ENCODE assay signal across 15 cellular contexts in genomic region chr18:58309610-58310239, GRCh38.
DNase-seq lines count a peak whose midpoint lies in the region; ATAC-seq and TF ChIP-seq lines count a peak whose summit lies in the region.
"Had no signal": no experiment of that assay in that cellular context is flagged by ENCODE, and none has a peak within 500 bp of the region (broad histone marks: within the 10 kb centered on the region; RNA-seq: fewer than 3 reads in every experiment).

No MANE protein-coding gene starts in this region.

- H2AFZ ChIP-seq in neuronal stem cell (ENCODE audit: low read length): no peak overlapping the region

- CTCF ChIA-PET in CD8-positive, alpha-beta memory T cell (lab: Charles Lee): no interaction called here

- POLR2A ChIA-PET in CD8-positive, alpha-beta memory T cell (lab: Charles Lee): no interaction called here

- DNase-seq in CD8-positive, alpha-beta memory T cell: no peak
- DNase-seq in T-helper 17 cell (no peak), glutamatergic neuron (no peak), neuronal stem cell (ENCODE audit: low spot score) (no peak)
- DNase-seq: activated CD4-positive, alpha-beta memory T cell treated with anti-CD3 and anti-CD28 coated beads, Interleukin-2, amount 10 ng/mL, durations not matched to agents 7 days and 5 days; activated gamma-delta T cell; IMR-90; NCI-H1436 treated with DMSO at 0.1 percent for 48 hours; NCI-H524; retina had no signal

- peak overlapping the region; percentile 21 for H3K23ac ChIP-seq in neuronal stem cell (ENCODE audit: low read depth, low read length, poor library complexity)

- peak overlapping the region in 3 of 7 donors; percentile 7 to 71 (median 61) for H3K4me3 Mint-ChIP-seq in CD8-positive, alpha-beta memory T cell
- peak overlapping the region; percentile 73 for H3K4me3 Mint-ChIP-seq in T-helper 17 cell
- H3K4me3 Mint-ChIP-seq in glutamatergic neuron (ENCODE audit: unreplicated experiment): peak overlapping the region; percentile 56
- H3K4me3 Mint-ChIP-seq: activated CD4-positive, alpha-beta memory T cell treated with anti-CD3 and anti-CD28 coated beads, Interleukin-2, amount 10 ng/mL, durations not matched to agents 7 days and 5 days; B cell had no signal

- H3K4ac ChIP-seq in neuronal stem cell (ENCODE audit: low read length): no peak overlapping the region

- H2BK120ac ChIP-seq in neuronal stem cell (ENCODE audit: low read depth, low read length): no peak overlapping the region

- no peak overlapping the region for H3K4me3 ChIP-seq in CD8-positive, alpha-beta memory T cell (ENCODE audit: low read length)
- H3K4me3 ChIP-seq in neuronal stem cell (ENCODE audit: low read length in 2 of 2): no peak overlapping the region

- H3K4me2 ChIP-seq in neuronal stem cell (ENCODE audit: insufficient read depth, low read length, poor library complexity, severe bottlenecking): no peak overlapping the region

- no peak for TF ChIP-seq CTCF in glutamatergic neuron (IDR thresholded peaks at IDR 0.05; ENCODE audit: partially characterized antibody, unreplicated experiment)

- no peak overlapping the region for H4K91ac ChIP-seq in neuronal stem cell (ENCODE audit: low read depth, low read length, poor library complexity)

- H3K4me1 Mint-ChIP-seq in CD8-positive, alpha-beta memory T cell: peaks cover 22 to 28% (median 26%) of the 10 kb centered on the region in 3 donors
- H3K4me1 Mint-ChIP-seq in T-helper 17 cell (peaks cover 18% of the 10 kb centered on the region), glutamatergic neuron (ENCODE audit: low read depth, unreplicated experiment) (peaks cover 37% of the 10 kb centered on the region)

- no CpG with 5 or more reads among the region's 7 CpGs for WGBS in neuronal stem cell (ENCODE audit: extremely low coverage in 2 of 2, insufficient read length in 2 of 2, insufficient replicate concordance in 1 of 2), 2 donors

- H4K8ac ChIP-seq in neuronal stem cell (ENCODE audit: low read depth, low read length): no peak overlapping the region

- no peak overlapping the region for H2AK5ac ChIP-seq in neuronal stem cell (ENCODE audit: low read depth, low read length)

- no peaks in the 10 kb centered on the region for H3K9me3 ChIP-seq in CD8-positive, alpha-beta memory T cell (ENCODE audit: low read length)
- H3K9me3 ChIP-seq in T-helper 17 cell (ENCODE audit: control insufficient read depth, low read length, poor library complexity, severe bottlenecking) (no peaks in the 10 kb centered on the region), neuronal stem cell (replicated peaks in 1 of 2; ENCODE audit: control insufficient read depth in 2 of 2, insufficient read depth in 1 of 2, low read depth in 1 of 2, low read length in 2 of 2) (peaks cover 2 to 8% of the 10 kb centered on the region in 2 donors)

- no peak overlapping the region for H3K27ac ChIP-seq in CD8-positive, alpha-beta memory T cell (ENCODE audit: low read depth, low read length)
- H3K27ac ChIP-seq in neuronal stem cell (replicated peaks; ENCODE audit: low read length): no peak overlapping the region

- H3K9me3 Mint-ChIP-seq in CD8-positive, alpha-beta memory T cell: peaks cover 0 to 3% (median 2%) of the 10 kb centered on the region in 5 donors
- H3K9me3 Mint-ChIP-seq in glutamatergic neuron (ENCODE audit: unreplicated experiment): peaks cover 10% of the 10 kb centered on the region

- no peaks in the 10 kb centered on the region for H3K27me3 ChIP-seq in CD8-positive, alpha-beta memory T cell (ENCODE audit: insufficient read depth, low read length, poor library complexity, severe bottlenecking)
- H3K27me3 ChIP-seq in neuronal stem cell (ENCODE audit: control insufficient read depth in 3 of 3, insufficient read depth in 3 of 3, low read depth in 1 of 3, low read length in 3 of 3): no peaks in the 10 kb centered on the region

- peaks cover 39% of the 10 kb centered on the region for H3K4me1 ChIP-seq in CD8-positive, alpha-beta memory T cell (ENCODE audit: insufficient read depth, low read length)
- H3K4me1 ChIP-seq in neuronal stem cell (ENCODE audit: control insufficient read depth in 2 of 2, insufficient read depth in 1 of 2, low read depth in 1 of 2, low read length in 2 of 2): no peaks in the 10 kb centered on the region

- peak overlapping the region in 6 of 8 donors; percentile 17 to 95 (median 60) for H3K27ac Mint-ChIP-seq in CD8-positive, alpha-beta memory T cell
- H3K27ac Mint-ChIP-seq in T-helper 17 cell: peak overlapping the region; percentile 86
- peak overlapping the region; percentile 0 for H3K27ac Mint-ChIP-seq in glutamatergic neuron (ENCODE audit: unreplicated experiment)
- H3K27ac Mint-ChIP-seq: activated CD4-positive, alpha-beta memory T cell treated with anti-CD3 and anti-CD28 coated beads, Interleukin-2, amount 10 ng/mL, durations not matched to agents 7 days and 5 days; B cell had no signal

- no peak overlapping the region for H2BK15ac ChIP-seq in neuronal stem cell (ENCODE audit: low read length)

- no peaks in the 10 kb centered on the region for H3K36me3 Mint-ChIP-seq in CD8-positive, alpha-beta memory T cell
- H3K36me3 Mint-ChIP-seq in T-helper 17 cell (ENCODE audit: low read depth) (no peaks in the 10 kb centered on the region), glutamatergic neuron (ENCODE audit: unreplicated experiment) (peaks cover 4% of the 10 kb centered on the region)

- H3K36me3 ChIP-seq in CD8-positive, alpha-beta memory T cell (ENCODE audit: insufficient read depth, low read length): no peaks in the 10 kb centered on the region
- no peaks in the 10 kb centered on the region for H3K36me3 ChIP-seq in neuronal stem cell (replicated peaks in 1 of 2; ENCODE audit: control insufficient read depth in 2 of 2, insufficient read depth in 2 of 2, low read length in 2 of 2)

- no peak overlapping the region for H2BK12ac ChIP-seq in neuronal stem cell (ENCODE audit: low read length)

- H3K27me3 Mint-ChIP-seq in CD8-positive, alpha-beta memory T cell: peaks cover 8 to 21% of the 10 kb centered on the region in 2 donors
- H3K27me3 Mint-ChIP-seq in T-helper 17 cell (no peaks in the 10 kb centered on the region), glutamatergic neuron (ENCODE audit: unreplicated experiment) (peaks cover 2% of the 10 kb centered on the region)
- H3K27me3 Mint-ChIP-seq: B cell had no signal

- no peak overlapping the region for H2BK5ac ChIP-seq in neuronal stem cell (ENCODE audit: low read length)

- peaks cover 3% of the 10 kb centered on the region for H3K79me1 ChIP-seq in neuronal stem cell (ENCODE audit: low read depth, low read length)

- H3K14ac ChIP-seq in neuronal stem cell (ENCODE audit: low read length): no peak overlapping the region

- ATAC-seq in T-helper 17 cell: peak; percentile 27
- ATAC-seq in GM19463 (IDR thresholded peaks at IDR 0.05; ENCODE audit: unreplicated experiment): no peak
- no peak for ATAC-seq in HG02938 (IDR thresholded peaks at IDR 0.05; ENCODE audit: unreplicated experiment)
- no peak for ATAC-seq in GM21786 (IDR thresholded peaks at IDR 0.05; ENCODE audit: unreplicated experiment)
- ATAC-seq in HG03432 (IDR thresholded peaks at IDR 0.05; ENCODE audit: unreplicated experiment): no peak

- H3K18ac ChIP-seq in neuronal stem cell (ENCODE audit: low read length): peak overlapping the region; percentile 51

- no peak overlapping the region for H3K9ac ChIP-seq in neuronal stem cell (ENCODE audit: low read depth, low read length, poor library complexity)

Comparison
In these comparisons a context has a peak if more than half of its experiments do, and no peak if none do; other contexts are left out.
1. H3K27ac Mint-ChIP-seq: peak in every context shown above with its lines; median percentile 86 in T-helper 17 cell; 60 in CD8-positive, alpha-beta memory T cell; 0 in glutamatergic neuron.